8 cellular contexts compared by ENCODE assay signal in genomic region chr2:3827673-3828575, GRCh38.
DNase-seq lines count a peak whose midpoint lies in the region; ATAC-seq and TF ChIP-seq lines count a peak whose summit lies in the region.

No MANE protein-coding gene starts in this region.

- WGBS in mesendoderm (ENCODE audit: extremely low coverage, insufficient coverage, low lambda C conversion rate): no CpG with 5 or more reads among the region's 6 CpGs

- H3K4me3 ChIP-seq in astrocyte of the cerebellum (ENCODE audit: low read depth, low read length) (no peak overlapping the region), mesendoderm (ENCODE audit: low read length) (no peak overlapping the region), colonic mucosa (no peak overlapping the region)

- H3K79me2 ChIP-seq in mesendoderm (ENCODE audit: control insufficient read depth, insufficient read depth, low read length): no peaks in the 10 kb centered on the region

- DNase-seq in NCI-H446 (lab: John Stamatoyannopoulos, UW) (peak; percentile 9 to 21), NCI-H446 treated with DMSO at 0.1 percent for 48 hours (lab: John Stamatoyannopoulos, UW) (no peak), astrocyte of the cerebellum (ENCODE audit: low read depth) (no peak), mesendoderm (peak; percentile 42), cortex of kidney (lab: John Stamatoyannopoulos, UW) (no peak), colonic mucosa (no peak)
- no peak for DNase-seq in activated T-helper 1 cell treated with anti-CD3 and anti-CD28 coated beads, Interleukin-12 subunit alpha, Interleukin-12 subunit beta, Interleukin-2, Interleukin-4 antibody, amounts not matched to agents 30 ng/mL and 10 ng/mL and 1 ng/mL, durations not matched to agents 14 hours and 24 hours and 36 hours (ENCODE audit: low spot score)

- peak; percentile 51 for ATAC-seq in HG02938 (IDR thresholded peaks at IDR 0.05; ENCODE audit: unreplicated experiment)

- H4K5ac ChIP-seq in mesendoderm (ENCODE audit: low read length): no peak overlapping the region

- no peak overlapping the region for H4K8ac ChIP-seq in mesendoderm (ENCODE audit: low read depth, low read length)

- H3K4me3 Mint-ChIP-seq in activated T-helper 1 cell treated with anti-CD3 and anti-CD28 coated beads, Interleukin-12 subunit alpha, Interleukin-12 subunit beta, Interleukin-2, Interleukin-4 antibody, amounts not matched to agents 30 ng/mL and 10 ng/mL and 1 ng/mL, durations not matched to agents 14 hours and 24 hours and 36 hours: no peak overlapping the region

- no peaks in the 10 kb centered on the region for H3K9me3 Mint-ChIP-seq in activated T-helper 1 cell treated with anti-CD3 and anti-CD28 coated beads, Interleukin-12 subunit alpha, Interleukin-12 subunit beta, Interleukin-2, Interleukin-4 antibody, amounts not matched to agents 30 ng/mL and 10 ng/mL and 1 ng/mL, durations not matched to agents 14 hours and 24 hours and 36 hours

- no peak overlapping the region for H2AK5ac ChIP-seq in mesendoderm (ENCODE audit: low read length)

- H3K27ac Mint-ChIP-seq in activated T-helper 1 cell treated with anti-CD3 and anti-CD28 coated beads, Interleukin-12 subunit alpha, Interleukin-12 subunit beta, Interleukin-2, Interleukin-4 antibody, amounts not matched to agents 30 ng/mL and 10 ng/mL and 1 ng/mL, durations not matched to agents 14 hours and 24 hours and 36 hours: no peak overlapping the region

- H3K9me3 ChIP-seq in colonic mucosa: no peaks in the 10 kb centered on the region

- TF ChIP-seq CTCF in astrocyte of the cerebellum (IDR thresholded peaks at IDR 0.05; ENCODE audit: low read depth, low read length, missing control alignments) (peak; percentile 76), colonic mucosa (IDR thresholded peaks at IDR 0.05) (no peak)

- no peak overlapping the region for H3K23ac ChIP-seq in mesendoderm (ENCODE audit: low read length)

- H3K4me1 ChIP-seq in mesendoderm (ENCODE audit: control insufficient read depth, low read depth, low read length) (no peaks in the 10 kb centered on the region), colonic mucosa (no peaks in the 10 kb centered on the region)

- H3K9ac ChIP-seq in mesendoderm (ENCODE audit: low read length) (no peak overlapping the region), colonic mucosa (ENCODE audit: low read depth in 2 of 2, low read length in 2 of 2) (no peak overlapping the region)

- H2BK15ac ChIP-seq in mesendoderm (replicated peaks; ENCODE audit: low read depth): no peak overlapping the region

- no peak overlapping the region for H3K4ac ChIP-seq in mesendoderm (ENCODE audit: low read depth, low read length)

- H2BK5ac ChIP-seq in mesendoderm (ENCODE audit: low read length): no peak overlapping the region

- no peak overlapping the region for H3K4me2 ChIP-seq in mesendoderm (ENCODE audit: low read length)

- H3K27me3 ChIP-seq in mesendoderm (ENCODE audit: insufficient read depth, low read length, poor library complexity) (no peaks in the 10 kb centered on the region), colonic mucosa (no peaks in the 10 kb centered on the region)

- no peaks in the 10 kb centered on the region for H3K27me3 Mint-ChIP-seq in activated T-helper 1 cell treated with anti-CD3 and anti-CD28 coated beads, Interleukin-12 subunit alpha, Interleukin-12 subunit beta, Interleukin-2, Interleukin-4 antibody, amounts not matched to agents 30 ng/mL and 10 ng/mL and 1 ng/mL, durations not matched to agents 14 hours and 24 hours and 36 hours (ENCODE audit: insufficient read depth)

- no peak overlapping the region for H2BK120ac ChIP-seq in mesendoderm (ENCODE audit: low read depth, low read length)

- no peak overlapping the region for H3K27ac ChIP-seq in mesendoderm (ENCODE audit: low read depth, low read length)
- no peak overlapping the region for H3K27ac ChIP-seq in colonic mucosa

- in situ Hi-C loops in astrocyte of the cerebellum (cut with HindIII; ENCODE audit: low sequenced_read_pairs): no loop called here

- H3K79me1 ChIP-seq in mesendoderm (ENCODE audit: low read length): no peaks in the 10 kb centered on the region

- H3K36me3 Mint-ChIP-seq in activated T-helper 1 cell treated with anti-CD3 and anti-CD28 coated beads, Interleukin-12 subunit alpha, Interleukin-12 subunit beta, Interleukin-2, Interleukin-4 antibody, amounts not matched to agents 30 ng/mL and 10 ng/mL and 1 ng/mL, durations not matched to agents 14 hours and 24 hours and 36 hours (ENCODE audit: low read depth): no peaks in the 10 kb centered on the region

- H3K18ac ChIP-seq in mesendoderm (ENCODE audit: low read length): no peak overlapping the region

- no peaks in the 10 kb centered on the region for H3K4me1 Mint-ChIP-seq in activated T-helper 1 cell treated with anti-CD3 and anti-CD28 coated beads, Interleukin-12 subunit alpha, Interleukin-12 subunit beta, Interleukin-2, Interleukin-4 antibody, amounts not matched to agents 30 ng/mL and 10 ng/mL and 1 ng/mL, durations not matched to agents 14 hours and 24 hours and 36 hours (ENCODE audit: low read depth)

- intact Hi-C loops in activated T-helper 1 cell treated with anti-CD3 and anti-CD28 coated beads, Interleukin-12 subunit alpha, Interleukin-12 subunit beta, Interleukin-2, Interleukin-4 antibody, amounts not matched to agents 30 ng/mL and 10 ng/mL and 1 ng/mL, durations not matched to agents 14 hours and 24 hours and 36 hours (cut with micrococcal nuclease): no loop called here
- intact Hi-C loops in colonic mucosa (cut with DNase I): no loop called here

- no peaks in the 10 kb centered on the region for H3K36me3 ChIP-seq in mesendoderm (ENCODE audit: control insufficient read depth, insufficient read depth, low read length)
- no peaks in the 10 kb centered on the region for H3K36me3 ChIP-seq in colonic mucosa

- H3K56ac ChIP-seq in mesendoderm (ENCODE audit: low read length): no peak overlapping the region

Comparison
In these comparisons a context has a peak if more than half of its experiments do, and no peak if none do; other contexts are left out.
1. DNase-seq: peak in NCI-H446 (2 of 2) and mesendoderm (single experiment); none in NCI-H446 treated with DMSO at 0.1 percent for 48 hours (single experiment), astrocyte of the cerebellum (single experiment), cortex of kidney (single experiment), activated T-helper 1 cell treated with anti-CD3 and anti-CD28 coated beads, Interleukin-12 subunit alpha, Interleukin-12 subunit beta, Interleukin-2, Interleukin-4 antibody, amounts not matched to agents 30 ng/mL and 10 ng/mL and 1 ng/mL, durations not matched to agents 14 hours and 24 hours and 36 hours (single experiment) and colonic mucosa (single experiment).